In genomic region chr1:32197074-32197473, GRCh38 we compare ENCODE assay signal across 2 cellular contexts.
TF ChIP-seq lines count a peak whose summit lies in the region.

No MANE protein-coding gene starts in this region.

TF ChIP-seq in GM12891, 5 proteins besides CTCF, POLR2A, EP300 and RAD21:
- TF ChIP-seq SPI1 (IDR thresholded peaks at IDR 0.05; ENCODE audit: low read depth, low read length) = no peak
- TF ChIP-seq POLR2AphosphoS5 (IDR thresholded peaks at IDR 0.05; ENCODE audit: low read depth, low read length) = peak; percentile 56; the same call in 1 of the 2 replicates
TF ChIP-seq in GM12891: peak in this region for 1.

TF ChIP-seq in GM12878, 131 proteins besides CTCF, POLR2A, EP300 and RAD21:
- TF ChIP-seq POLR2AphosphoS5 (IDR thresholded peaks at IDR 0.05; ENCODE audit: low read length) (peak; percentile 16; the same call in 1 of the 2 replicates), TBL1XR1 (IDR thresholded peaks at IDR 0.05; ENCODE audit: low read depth, low read length) (no peak)
